ENCODE assay signal across 2 cellular contexts in genomic region chr13:31168736-31169135, GRCh38.
TF ChIP-seq lines count a peak whose summit lies in the region.

No MANE protein-coding gene starts in this region.

TF ChIP-seq in GM23338, 12 proteins besides CTCF, POLR2A, EP300 and RAD21:
- TF ChIP-seq NANOG (IDR thresholded peaks at IDR 0.05; ENCODE audit: borderline replicate concordance) (no peak), ZNF462 (CRISPR knock-in tag; IDR thresholded peaks at IDR 0.05) (no peak), POLR2AphosphoS5 (IDR thresholded peaks at IDR 0.05; ENCODE audit: low read depth) (no peak), STAT1 (IDR thresholded peaks at IDR 0.05; ENCODE audit: unreplicated experiment) (no peak), CREB1 (CRISPR knock-in tag; IDR thresholded peaks at IDR 0.05; ENCODE audit: low read depth) (no peak), REST (IDR thresholded peaks at IDR 0.05; ENCODE audit: unreplicated experiment) (no peak), EZH2phosphoT487 (IDR thresholded peaks at IDR 0.05; ENCODE audit: unreplicated experiment) (no peak), ZNF114 (CRISPR knock-in tag; IDR thresholded peaks at IDR 0.05) (no peak), JUNB (IDR thresholded peaks at IDR 0.05; ENCODE audit: unreplicated experiment) (no peak), EZH2 (IDR thresholded peaks at IDR 0.05; ENCODE audit: low read depth, unreplicated experiment) (no peak)

TF ChIP-seq in GM12878, 131 proteins besides CTCF, POLR2A, EP300 and RAD21:
- no peak for TF ChIP-seq SIX5 (IDR thresholded peaks at IDR 0.05; ENCODE audit: low read depth, low read length, severe bottlenecking)
- TF ChIP-seq WRNIP1 (IDR thresholded peaks at IDR 0.05; ENCODE audit: borderline replicate concordance, low read depth, low read length), result no peak
- no peak for TF ChIP-seq CBX5 (IDR thresholded peaks at IDR 0.05; ENCODE audit: low read depth)
- no peak for TF ChIP-seq RCOR1 (conservative IDR thresholded peaks at IDR 0.05; ENCODE audit: low read depth, low read length)
- TF ChIP-seq RELA (IDR thresholded peaks at IDR 0.05; ENCODE audit: borderline replicate concordance, partially characterized antibody), result no peak
- no peak for TF ChIP-seq ZNF622 (IDR thresholded peaks at IDR 0.05)
- no peak for TF ChIP-seq NR2C1 (IDR thresholded peaks at IDR 0.05)
- no peak for TF ChIP-seq LARP7 (IDR thresholded peaks at IDR 0.05)
- no peak for TF ChIP-seq ZNF274 (IDR thresholded peaks at IDR 0.05; ENCODE audit: insufficient read depth, insufficient read length)
- TF ChIP-seq RELB (IDR thresholded peaks at IDR 0.05; ENCODE audit: low read depth), result no peak
- no peak for TF ChIP-seq ATF7 (IDR thresholded peaks at IDR 0.05; ENCODE audit: low read depth)
- no peak for TF ChIP-seq MAX (IDR thresholded peaks at IDR 0.05; ENCODE audit: low read depth, low read length)
- no peak for TF ChIP-seq NFXL1 (IDR thresholded peaks at IDR 0.05; ENCODE audit: borderline replicate concordance)
- no peak for TF ChIP-seq CHD4 (IDR thresholded peaks at IDR 0.05)
- TF ChIP-seq BRCA1 (IDR thresholded peaks at IDR 0.05; ENCODE audit: low read depth, low read length), result no peak
- no peak for TF ChIP-seq IRF3 (IDR thresholded peaks at IDR 0.05)
- TF ChIP-seq ASH2L (IDR thresholded peaks at IDR 0.05; ENCODE audit: borderline replicate concordance, low read depth), result no peak
- TF ChIP-seq HDGF (IDR thresholded peaks at IDR 0.05), result no peak
